Comparison of ENCODE assay signal across 8 cellular contexts in genomic region chr17:7833795-7834553, GRCh38. TPM values are rescaled to one million over a fixed set of nuclear protein-coding genes. Genes with fewer than 3 reads are reported as not detected.
DNase-seq lines count a peak whose midpoint lies in the region; ATAC-seq and TF ChIP-seq lines count a peak whose summit lies in the region.

KDM6B (plus strand) TSS chr17:7834217; CDS start chr17:7845555, 11,338 bp downstream.

- ATAC-seq in HG02642 (IDR thresholded peaks at IDR 0.05; ENCODE audit: poor library complexity, unreplicated experiment): peak; percentile 45
- peak; percentile 72 for ATAC-seq in left ventricle myocardium superior

- H3K4me3 ChIP-seq in ascending aorta: peak within 1 kb of the TSS; percentile 68 to 80
- H3K4me3 ChIP-seq in prostate gland: peak within 1 kb of the TSS; percentile 75 to 83
- H3K4me3 ChIP-seq in urinary bladder (ENCODE audit: low read depth, low read length): peak within 1 kb of the TSS; percentile 80

- TF ChIP-seq POLR2A in prostate gland (IDR thresholded peaks at IDR 0.05): peak; percentile 51

- H3K36me3 ChIP-seq in ascending aorta (no peaks in the 10 kb centered on the region), prostate gland (no peaks in the 10 kb centered on the region), urinary bladder (ENCODE audit: insufficient read depth) (no peaks in the 10 kb centered on the region)

- TF ChIP-seq CTCF in ascending aorta (IDR thresholded peaks at IDR 0.05) (peak in 1 of 3 experiments; percentile 17), prostate gland (IDR thresholded peaks at IDR 0.05) (peak in 3 of 4 experiments; percentile 16 to 35 (median 28))

- H3K27me3 ChIP-seq in ascending aorta (no peaks in the 10 kb centered on the region), prostate gland (replicated peaks; ENCODE audit: insufficient read depth) (no peaks in the 10 kb centered on the region)

- WGBS in prostate gland: 1% methylated on average over 49 of the region's 49 CpGs
- under 1% methylated on average over 49 of the region's 49 CpGs for WGBS in urinary bladder

- no peaks in the 10 kb centered on the region for H3K9me3 ChIP-seq in ascending aorta
- no peaks in the 10 kb centered on the region for H3K9me3 ChIP-seq in prostate gland

- intact Hi-C loops in ascending aorta (cut with DNase I): loop anchor here (1.0 to 10.0 kb wide), 4 partner anchors 10 to 619 kb away; partner anchors contain the start of genes ACADVL, DLG4 and TP53
- intact Hi-C loops in left ventricle myocardium superior (cut with micrococcal nuclease): no loop called here
- intact Hi-C loops in prostate gland (cut with DNase I): loop anchor here (10.0 kb wide), 1 partner anchor 599 kb away; the partner anchor contains the start of genes DVL2 and PHF23

- DNase-seq in GM03348 (ENCODE audit: low spot score): peak; percentile 95
- peak; percentile 87 for DNase-seq in NCI-H1694 (lab: John Stamatoyannopoulos, UW)
- peak; percentile 84 for DNase-seq in T-helper 9 cell
- peak; percentile 74 to 97 for DNase-seq in ascending aorta (ENCODE audit: low spot score in 2 of 2)
- DNase-seq in left ventricle myocardium superior: peak; percentile 97
- DNase-seq in prostate gland (ENCODE audit: low spot score): peak; percentile 95

- peaks cover 8 to 29% of the 10 kb centered on the region in 2 donors for H3K4me1 ChIP-seq in ascending aorta
- H3K4me1 ChIP-seq in prostate gland (replicated peaks): peaks cover 14% of the 10 kb centered on the region
- peaks cover 4% of the 10 kb centered on the region for H3K4me1 ChIP-seq in urinary bladder (ENCODE audit: insufficient read depth)

- H3K27ac ChIP-seq in ascending aorta (peak within 1 kb of the TSS; percentile 91 to 98), prostate gland (peak within 1 kb of the TSS; percentile 95 to 98), urinary bladder (ENCODE audit: low read depth) (peak within 1 kb of the TSS; percentile 93)

RNA-seq across cellular contexts. Expression of gene KDM6B, which starts in this region (rescaled TPM):
- total RNA-seq in ascending aorta (20.0 TPM), left ventricle myocardium superior (28.1 TPM), prostate gland (10 to 100 TPM; 12.7 to 30.2 TPM), urinary bladder (7.9 TPM)
- 17.3 TPM for polyA plus RNA-seq in urinary bladder

Comparison
In these comparisons a context has a peak if more than half of its experiments do, and no peak if none do; other contexts are left out.
1. Peak in every context shown above with its lines: DNase-seq, ATAC-seq, H3K4me3 ChIP-seq and H3K27ac ChIP-seq.